In genomic region chrX:10243056-10243455, GRCh38 we compare ENCODE assay signal across 21 cellular contexts.
DNase-seq lines count a peak whose midpoint lies in the region; ATAC-seq and TF ChIP-seq lines count a peak whose summit lies in the region.
"Had no signal": no experiment of that assay in that cellular context is flagged by ENCODE, and none has a peak within 500 bp of the region (broad histone marks: within the 10 kb centered on the region; RNA-seq: fewer than 3 reads in every experiment).

No MANE protein-coding gene starts in this region.

- peaks cover 53% of the 10 kb centered on the region for H3K4me1 ChIP-seq in BLaER1
- H3K4me1 ChIP-seq: BE2C, Peyer's patch had no signal

- no peaks in the 10 kb centered on the region for H4K20me1 ChIP-seq in BLaER1

- no peak overlapping the region for H3K27ac ChIP-seq in BLaER1
- H3K27ac ChIP-seq: 22Rv1, Peyer's patch had no signal

- no peak overlapping the region for H3K9ac ChIP-seq in BLaER1
- H3K9ac ChIP-seq: SK-N-SH had no signal

- H3K27me3 ChIP-seq in BLaER1: peaks cover 38% of the 10 kb centered on the region
- H3K27me3 ChIP-seq: BE2C, Peyer's patch had no signal

- H3K9me3 ChIP-seq in BLaER1: no peaks in the 10 kb centered on the region
- H3K9me3 ChIP-seq: BE2C, Peyer's patch, SK-N-SH had no signal

- ATAC-seq in GM18498 (IDR thresholded peaks at IDR 0.05; ENCODE audit: unreplicated experiment): no peak
- ATAC-seq in GM18511 (IDR thresholded peaks at IDR 0.05; ENCODE audit: unreplicated experiment): no peak
- ATAC-seq: T-cell had no signal

- peak; percentile 32 for DNase-seq in DMS 273 (lab: John Stamatoyannopoulos, UW; ENCODE audit: unreplicated experiment)
- DNase-seq in DMS 273 treated with DMSO at 0.1 percent for 48 hours (lab: John Stamatoyannopoulos, UW): no peak
- DNase-seq in NCI-H345 treated with DMSO at 0.1 percent for 48 hours (lab: John Stamatoyannopoulos, UW; ENCODE audit: unreplicated experiment): peak; percentile 6
- DNase-seq in choroid plexus epithelial cell (ENCODE audit: low read depth): peak; percentile 5
- DNase-seq in NCI-H1436 treated with DMSO at 0.1 percent for 48 hours (lab: John Stamatoyannopoulos, UW): no peak
- DNase-seq: BE2C; CD4-positive, alpha-beta memory T cell; EL; H9; MM.1S; NCI-H2029; NCI-H2227 treated with DMSO at 0.1 percent for 48 hours; NCI-H82; Peyer's patch; Right ventricle myocardium superior; SK-N-SH; T-cell had no signal

- no peaks in the 10 kb centered on the region for H3K36me3 ChIP-seq in BLaER1
- H3K36me3 ChIP-seq: BE2C, Peyer's patch had no signal

- no peak for TF ChIP-seq CTCF in choroid plexus epithelial cell (conservative IDR thresholded peaks at IDR 0.05; ENCODE audit: low read depth, low read length)

- H3K4me3 ChIP-seq in BLaER1: no peak overlapping the region
- H3K4me3 ChIP-seq in choroid plexus epithelial cell (ENCODE audit: low read depth, low read length): no peak overlapping the region
- H3K4me3 ChIP-seq: Peyer's patch had no signal

- H3K4me2 ChIP-seq in BLaER1: peak overlapping the region; percentile 35; the same call in 1 of the 2 replicates
- H3K4me2 ChIP-seq: SK-N-SH had no signal

Comparison
In these comparisons a context has a peak if more than half of its experiments do, and no peak if none do; other contexts are left out.
1. DNase-seq: peak in DMS 273 (single experiment), NCI-H345 treated with DMSO at 0.1 percent for 48 hours (single experiment) and choroid plexus epithelial cell (single experiment); none in DMS 273 treated with DMSO at 0.1 percent for 48 hours (single experiment) and NCI-H1436 treated with DMSO at 0.1 percent for 48 hours (single experiment).